Comparison of ENCODE assay signal across 6 cellular contexts in genomic region chr2:68175210-68175609, GRCh38. TPM values are rescaled to one million over a fixed set of nuclear protein-coding genes. Genes with fewer than 3 reads are reported as not detected.
DNase-seq lines count a peak whose midpoint lies in the region; ATAC-seq and TF ChIP-seq lines count a peak whose summit lies in the region.
"Not testable (repeated sequence)": the region's sequence is repeated elsewhere in the genome, so short reads cannot be mapped to it uniquely, and the experiment has no call there.

No MANE protein-coding gene starts in this region.

- not testable (repeated sequence) for H3K4me3 ChIP-seq in PC-9; mammary epithelial cell (replicated peaks in 1 of 3; ENCODE audit: insufficient read depth in 1 of 3, low read depth in 2 of 3, low read length in 3 of 3)

- H3K4me1 Mint-ChIP-seq in Calu3 (ENCODE audit: low read depth, unreplicated experiment); activated CD4-positive, alpha-beta T cell treated with anti-CD3 and anti-CD28 coated beads, Interleukin-2, amount 10 ng/mL, durations not matched to agents 24 days and 14 days; activated naive CD4-positive, alpha-beta T cell treated with anti-CD3 and anti-CD28 coated beads for 36 hours (ENCODE audit: low read depth); stimulated activated naive CD8-positive, alpha-beta T cell treated with anti-CD3 and anti-CD28 coated beads, Interleukin-15, amount 100 ng/mL, for 72 hours: not testable (repeated sequence)

- not testable (repeated sequence) for H3K4me1 ChIP-seq in PC-9 (replicated peaks; ENCODE audit: insufficient read depth)
- H3K4me1 ChIP-seq in mammary epithelial cell (ENCODE audit: insufficient read depth, low read length), result peaks cover 11% of the 10 kb centered on the region

- H3K4me2 ChIP-seq in PC-9; mammary epithelial cell (ENCODE audit: insufficient read depth, low read depth, low read length): not testable (repeated sequence)

- dilution Hi-C loops in mammary epithelial cell (cut with HindIII; ENCODE audit: low sequenced_read_pairs), result not testable (repeated sequence)

- H3F3A ChIP-seq in PC-9 (ENCODE audit: insufficient read depth, low read depth), result peaks cover 27% of the 10 kb centered on the region; the same call in 1 of the 2 replicates

- not testable (repeated sequence) for TF ChIP-seq CTCF in Calu3 (IDR thresholded peaks at IDR 0.05; ENCODE audit: unreplicated experiment); PC-9 (conservative IDR thresholded peaks at IDR 0.05); mammary epithelial cell (conservative IDR thresholded peaks at IDR 0.05 in 1 of 2, IDR thresholded peaks at IDR 0.05 in 1 of 2; ENCODE audit: extremely low read depth in 1 of 2, insufficient read depth in 1 of 2, low read depth in 1 of 2, low read length in 2 of 2)

- not testable (repeated sequence) for H3K27ac Mint-ChIP-seq in Calu3 (ENCODE audit: unreplicated experiment); activated CD4-positive, alpha-beta T cell treated with anti-CD3 and anti-CD28 coated beads, Interleukin-2, amount 10 ng/mL, durations not matched to agents 24 days and 14 days
- peak overlapping the region; percentile 36 for H3K27ac Mint-ChIP-seq in activated naive CD4-positive, alpha-beta T cell treated with anti-CD3 and anti-CD28 coated beads for 36 hours
- H3K27ac Mint-ChIP-seq in stimulated activated naive CD8-positive, alpha-beta T cell treated with anti-CD3 and anti-CD28 coated beads, Interleukin-15, amount 100 ng/mL, for 72 hours, result peak overlapping the region; percentile 3 to 24

- not testable (repeated sequence) for H3K79me2 ChIP-seq in PC-9 (ENCODE audit: low read depth)
- peaks cover 29% of the 10 kb centered on the region for H3K79me2 ChIP-seq in mammary epithelial cell (ENCODE audit: insufficient read depth, low read length)

- H3K4me3 Mint-ChIP-seq in Calu3 (ENCODE audit: low read depth, unreplicated experiment); activated CD4-positive, alpha-beta T cell treated with anti-CD3 and anti-CD28 coated beads, Interleukin-2, amount 10 ng/mL, durations not matched to agents 24 days and 14 days; activated naive CD4-positive, alpha-beta T cell treated with anti-CD3 and anti-CD28 coated beads for 36 hours; stimulated activated naive CD8-positive, alpha-beta T cell treated with anti-CD3 and anti-CD28 coated beads, Interleukin-15, amount 100 ng/mL, for 72 hours: not testable (repeated sequence)

- peaks cover 26% of the 10 kb centered on the region for H3K36me3 Mint-ChIP-seq in Calu3 (ENCODE audit: insufficient read depth, unreplicated experiment)
- H3K36me3 Mint-ChIP-seq in activated CD4-positive, alpha-beta T cell treated with anti-CD3 and anti-CD28 coated beads, Interleukin-2, amount 10 ng/mL, durations not matched to agents 24 days and 14 days (ENCODE audit: low read depth), result peaks cover 39% of the 10 kb centered on the region
- peaks cover 16% of the 10 kb centered on the region for H3K36me3 Mint-ChIP-seq in activated naive CD4-positive, alpha-beta T cell treated with anti-CD3 and anti-CD28 coated beads for 36 hours (ENCODE audit: low read depth)

- 84% methylated on average over 4 of the region's 4 CpGs for WGBS in mammary epithelial cell (ENCODE audit: low coverage, missing lambda C conversion rate)

- intact Hi-C loops in Calu3 (cut with micrococcal nuclease; ENCODE audit: unreplicated experiment); PC-9 (cut with micrococcal nuclease; ENCODE audit: unreplicated experiment); activated CD4-positive, alpha-beta T cell treated with anti-CD3 and anti-CD28 coated beads, Interleukin-2, amount 10 ng/mL, durations not matched to agents 24 days and 14 days (cut with micrococcal nuclease); activated naive CD4-positive, alpha-beta T cell treated with anti-CD3 and anti-CD28 coated beads for 36 hours (cut with micrococcal nuclease); mammary epithelial cell (cut with micrococcal nuclease): not testable (repeated sequence)

- H3K9me2 ChIP-seq in PC-9 (ENCODE audit: insufficient read depth), result not testable (repeated sequence)

- peaks cover 40% of the 10 kb centered on the region; the same call in 1 of the 2 replicates for H3K36me3 ChIP-seq in PC-9 (ENCODE audit: low read depth)
- H3K36me3 ChIP-seq in mammary epithelial cell (ENCODE audit: insufficient read depth, low read length), result peaks cover 21% of the 10 kb centered on the region

- H3K27me3 ChIP-seq in PC-9 (ENCODE audit: insufficient read depth, low read depth); mammary epithelial cell (ENCODE audit: insufficient read depth, low read length): not testable (repeated sequence)

- not testable (repeated sequence) for H3K27ac ChIP-seq in PC-9; mammary epithelial cell (ENCODE audit: insufficient read depth, low read depth, low read length)

- not testable (repeated sequence) for ATAC-seq in stimulated activated naive CD8-positive, alpha-beta T cell treated with anti-CD3 and anti-CD28 coated beads, Interleukin-15, amount 100 ng/mL, for 72 hours

- H3K9me3 ChIP-seq in PC-9 (ENCODE audit: insufficient read depth, low read depth); mammary epithelial cell (replicated peaks; ENCODE audit: insufficient read depth, low read length): not testable (repeated sequence)

- POLR2A ChIA-PET in PC-9 (lab: Charles Lee; ENCODE audit: unreplicated experiment), result interaction anchor here (0.7 kb wide), 1 partner anchor 8 kb away, joined by 4 read pairs; no protein-coding TSS in a partner anchor

- not testable (repeated sequence) for H2AFZ ChIP-seq in PC-9; mammary epithelial cell (ENCODE audit: low read depth, low read length)

- not testable (repeated sequence) for H3K27me3 Mint-ChIP-seq in Calu3 (ENCODE audit: unreplicated experiment); activated CD4-positive, alpha-beta T cell treated with anti-CD3 and anti-CD28 coated beads, Interleukin-2, amount 10 ng/mL, durations not matched to agents 24 days and 14 days; activated naive CD4-positive, alpha-beta T cell treated with anti-CD3 and anti-CD28 coated beads for 36 hours (ENCODE audit: low read depth); stimulated activated naive CD8-positive, alpha-beta T cell treated with anti-CD3 and anti-CD28 coated beads, Interleukin-15, amount 100 ng/mL, for 72 hours

- CTCF ChIA-PET in Calu3 (lab: Charles Lee), result interaction anchor here (1.2 kb wide), 1 partner anchor 9 kb away, joined by 3 read pairs; no protein-coding TSS in a partner anchor
- CTCF ChIA-PET in PC-9 (lab: Charles Lee); mammary epithelial cell (lab: Charles Lee; ENCODE audit: low non-redundant PET): not testable (repeated sequence)
- CTCF ChIA-PET in activated naive CD4-positive, alpha-beta T cell treated with anti-CD3 and anti-CD28 coated beads for 36 hours (lab: Charles Lee), result interaction anchor here (1.0 to 2.1 kb wide), 4 partner anchors 9 to 53 kb away, joined by 4 to 10 read pairs (median 6); no protein-coding TSS in a partner anchor

- not testable (repeated sequence) for DNase-seq in Calu3; PC-9; activated naive CD4-positive, alpha-beta T cell treated with anti-CD3 and anti-CD28 coated beads for 36 hours; mammary epithelial cell; stimulated activated naive CD8-positive, alpha-beta T cell treated with anti-CD3 and anti-CD28 coated beads, Interleukin-15, amount 100 ng/mL, for 72 hours
- peak; percentile 48 for DNase-seq in activated CD4-positive, alpha-beta T cell treated with anti-CD3 and anti-CD28 coated beads, Interleukin-2, amount 10 ng/mL, durations not matched to agents 24 days and 14 days

- H4K20me1 ChIP-seq in PC-9 (ENCODE audit: insufficient read depth), result peaks cover 21% of the 10 kb centered on the region
- not testable (repeated sequence) for H4K20me1 ChIP-seq in mammary epithelial cell (ENCODE audit: insufficient read depth, low read length)

- H3K9ac ChIP-seq in mammary epithelial cell (ENCODE audit: insufficient read depth, low read length), result not testable (repeated sequence)

- BruUV-seq in Calu3 (replicated peaks; lab: Mats Ljungman, UMichigan) (TSS peak; percentile 60), PC-9 (replicated peaks; lab: Mats Ljungman, UMichigan) (TSS peak; percentile 19), mammary epithelial cell (replicated peaks; lab: Mats Ljungman, UMichigan) (TSS peak; percentile 36)

- not testable (repeated sequence) for H3K9me3 Mint-ChIP-seq in Calu3 (ENCODE audit: low read depth, unreplicated experiment); activated CD4-positive, alpha-beta T cell treated with anti-CD3 and anti-CD28 coated beads, Interleukin-2, amount 10 ng/mL, durations not matched to agents 24 days and 14 days; activated naive CD4-positive, alpha-beta T cell treated with anti-CD3 and anti-CD28 coated beads for 36 hours; stimulated activated naive CD8-positive, alpha-beta T cell treated with anti-CD3 and anti-CD28 coated beads, Interleukin-15, amount 100 ng/mL, for 72 hours

- in situ Hi-C loops in mammary epithelial cell (cut with MboI; ENCODE audit: low sequenced_read_pairs in 2 of 2), result not testable (repeated sequence)

RNA-seq across cellular contexts. Expression of gene PNO1, which starts 17.5 kb away (rescaled TPM):
- 23.6 and 24.3 TPM in 2 replicates for total RNA-seq in Calu3 (2022)
- total RNA-seq in PC-9 (2021), result 11.2 and 17.8 TPM in 2 replicates
- 35.4 and 38.4 TPM in 2 replicates for total RNA-seq in activated CD4-positive, alpha-beta T cell treated with anti-CD3 and anti-CD28 coated beads, Interleukin-2, amount 10 ng/mL, durations not matched to agents 24 days and 14 days
- total RNA-seq in activated naive CD4-positive, alpha-beta T cell treated with anti-CD3 and anti-CD28 coated beads for 36 hours, result 10 to 100 TPM; 14.5 to 14.6 TPM
- total RNA-seq in mammary epithelial cell, result 10 to 100 TPM; 18.0 to 21.6 TPM
- 15.6 TPM for polyA plus RNA-seq in mammary epithelial cell
- polyA minus RNA-seq in mammary epithelial cell, result 12.5 TPM
